Comparison of ENCODE assay signal across 9 cellular contexts in the genomic region with DNA sequence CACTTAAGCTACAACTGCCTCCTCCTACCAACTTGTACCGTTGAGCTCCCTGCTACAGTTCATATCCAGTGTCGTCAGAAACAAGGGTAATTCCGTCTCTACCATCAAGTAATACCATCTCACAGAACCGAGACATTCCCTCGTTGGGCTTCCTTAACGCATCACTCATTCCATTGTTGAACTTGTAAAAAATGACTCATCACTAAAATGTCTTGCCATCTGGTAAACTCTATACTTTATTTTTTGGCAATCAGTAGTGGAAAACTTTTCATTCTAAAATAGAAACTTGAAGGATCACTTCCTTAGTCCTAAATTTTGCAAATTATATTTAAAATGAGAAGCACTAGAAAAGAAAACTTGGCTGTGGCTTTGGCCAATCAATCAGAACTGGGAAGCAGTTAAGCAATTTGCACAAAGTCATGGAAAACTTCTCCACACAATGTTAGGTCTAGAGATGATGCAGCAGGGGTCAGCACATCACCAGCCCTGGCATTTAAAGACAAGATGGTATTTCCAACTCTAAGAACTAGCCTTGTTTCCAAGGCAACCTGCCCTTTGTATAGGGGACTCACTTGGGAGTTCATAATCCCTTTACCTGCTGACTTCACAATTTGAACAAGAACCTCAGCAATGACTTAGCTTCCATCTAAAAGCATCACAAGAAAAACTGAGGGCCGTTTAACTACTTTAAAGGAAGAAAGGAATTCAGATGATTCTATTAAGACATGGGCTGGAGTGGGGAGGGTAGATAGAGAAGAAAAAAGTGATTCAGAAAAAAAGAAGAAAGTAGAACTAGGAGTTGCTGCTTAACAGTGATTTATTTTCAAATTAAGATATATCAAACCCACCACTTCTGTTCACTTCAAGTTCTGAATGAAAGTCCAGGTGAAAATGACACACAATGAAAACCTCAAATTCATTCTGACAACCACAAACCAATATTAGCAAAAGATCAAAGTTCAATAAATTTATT.
DNase-seq lines count a peak whose midpoint lies in the region; ATAC-seq and TF ChIP-seq lines count a peak whose summit lies in the region.
"Had no signal": no experiment of that assay in that cellular context is flagged by ENCODE, and none has a peak within 500 bp of the region (broad histone marks: within the 10 kb centered on the region; RNA-seq: fewer than 3 reads in every experiment).

No MANE protein-coding gene starts in this region.

- DNase-seq in GM13977 (ENCODE audit: low spot score) (no peak), SJCRH30 (no peak), pulmonary artery endothelial cell (ENCODE audit: low read depth, low spot score) (peak; percentile 90), NCI-H1436 treated with DMSO at 0.1 percent for 48 hours (lab: John Stamatoyannopoulos, UW) (no peak)
- DNase-seq in activated CD4-positive, alpha-beta T cell treated with anti-CD3 and anti-CD28 coated beads, Interleukin-2, amount 50 U/mL, for 1 hour = no peak
- no peak for DNase-seq in stimulated activated CD4-positive, alpha-beta T cell treated with anti-CD3 and anti-CD28 coated beads, Interleukin-2, amount 100 ng/mL, for 24 hours
- DNase-seq: upper lobe of left lung had no signal

- 13 to 14% methylated on average over 7 of the region's 7 CpGs for WGBS in gastroesophageal sphincter (ENCODE audit: low coverage in 1 of 2), 2 donors

- H3K4me3 ChIP-seq in SJCRH30 (no peak overlapping the region), gastroesophageal sphincter (no peak overlapping the region)
- H3K4me3 ChIP-seq: upper lobe of left lung had no signal

- no peak overlapping the region for H3K4me3 Mint-ChIP-seq in activated T-helper 17 cell treated with anti-CD3 and anti-CD28 coated beads, Interleukin-2, amount 50 U/mL, for 72 hours

- H3K4me1 Mint-ChIP-seq in activated T-helper 17 cell treated with anti-CD3 and anti-CD28 coated beads, Interleukin-2, amount 50 U/mL, for 72 hours = no peaks in the 10 kb centered on the region

- H3K36me3 ChIP-seq in SJCRH30 = no peaks in the 10 kb centered on the region
- no peaks in the 10 kb centered on the region for H3K36me3 ChIP-seq in gastroesophageal sphincter
- H3K36me3 ChIP-seq: upper lobe of left lung had no signal

- peaks cover 14% of the 10 kb centered on the region for H3K27me3 Mint-ChIP-seq in activated T-helper 17 cell treated with anti-CD3 and anti-CD28 coated beads, Interleukin-2, amount 50 U/mL, for 72 hours

- TF ChIP-seq CTCF in GM13977 (IDR thresholded peaks at IDR 0.05; ENCODE audit: extremely low read depth, insufficient read depth, missing control alignments) (peak; percentile 13), gastroesophageal sphincter (IDR thresholded peaks at IDR 0.05) (no peak)

- H3K4me1 ChIP-seq in SJCRH30 (peaks cover 35% of the 10 kb centered on the region), gastroesophageal sphincter (peaks cover 0 to 33% (median 9%) of the 10 kb centered on the region in 3 donors)

- peaks cover 4% of the 10 kb centered on the region for H3K9me3 Mint-ChIP-seq in activated T-helper 17 cell treated with anti-CD3 and anti-CD28 coated beads, Interleukin-2, amount 50 U/mL, for 72 hours

- TF ChIP-seq POLR2A in gastroesophageal sphincter (IDR thresholded peaks at IDR 0.05) = no peak

- in situ Hi-C loops in GM13977 (cut with MboI; ENCODE audit: low pct_unique_long_range_greater_than_20kb, low sequenced_read_pairs, unreplicated experiment) = no loop called here

- no peaks in the 10 kb centered on the region for H3K9me3 ChIP-seq in SJCRH30 (replicated peaks)
- peaks cover 0 to 8% (median 0%) of the 10 kb centered on the region in 3 donors for H3K9me3 ChIP-seq in gastroesophageal sphincter
- H3K9me3 ChIP-seq: upper lobe of left lung had no signal

- no peaks in the 10 kb centered on the region for H3K36me3 Mint-ChIP-seq in activated T-helper 17 cell treated with anti-CD3 and anti-CD28 coated beads, Interleukin-2, amount 50 U/mL, for 72 hours (ENCODE audit: low read depth)

- peak overlapping the region; percentile 4; the same call in 1 of the 2 replicates for H3K27ac ChIP-seq in SJCRH30
- H3K27ac ChIP-seq in gastroesophageal sphincter = peak overlapping the region; percentile 7 to 59 (median 36)

- H3K27me3 ChIP-seq in SJCRH30 = no peaks in the 10 kb centered on the region
- no peaks in the 10 kb centered on the region for H3K27me3 ChIP-seq in gastroesophageal sphincter
- H3K27me3 ChIP-seq: upper lobe of left lung had no signal

- no peak for TF ChIP-seq EP300 in gastroesophageal sphincter (IDR thresholded peaks at IDR 0.05)

- no peak overlapping the region for H3K27ac Mint-ChIP-seq in activated T-helper 17 cell treated with anti-CD3 and anti-CD28 coated beads, Interleukin-2, amount 50 U/mL, for 72 hours

- no peak for ATAC-seq in gastroesophageal sphincter
- ATAC-seq in activated T-helper 17 cell treated with anti-CD3 and anti-CD28 coated beads, Interleukin-2, amount 50 U/mL, for 72 hours (replicated peaks) = no peak
